Comparison of ENCODE assay signal across 13 cellular contexts in genomic region chr9:92504881-92505280, GRCh38. TPM values are rescaled to one million over a fixed set of nuclear protein-coding genes. Genes with fewer than 3 reads are reported as not detected.
DNase-seq lines count a peak whose midpoint lies in the region; TF ChIP-seq lines count a peak whose summit lies in the region.
"Had no signal": no experiment of that assay in that cellular context is flagged by ENCODE, and none has a peak within 500 bp of the region (broad histone marks: within the 10 kb centered on the region; RNA-seq: fewer than 3 reads in every experiment).

No MANE protein-coding gene starts in this region.

- no peak overlapping the region for H2BK15ac ChIP-seq in H9 (ENCODE audit: low read depth, low read length)

- H3K18ac ChIP-seq in H9 (ENCODE audit: insufficient read length, low read depth, low read length) = no peak overlapping the region

- no peak for TF ChIP-seq CTCF in esophagus squamous epithelium (IDR thresholded peaks at IDR 0.05)
- no peak for TF ChIP-seq CTCF in H9 (conservative IDR thresholded peaks at IDR 0.05)

- H3K9me3 ChIP-seq in SJSA1 (replicated peaks) (no peaks in the 10 kb centered on the region), esophagus squamous epithelium (no peaks in the 10 kb centered on the region), skeletal muscle tissue (ENCODE audit: control insufficient read depth in 3 of 3, low read length in 3 of 3) (no peaks in the 10 kb centered on the region), H9 (ENCODE audit: control insufficient read depth, low read depth, low read length) (no peaks in the 10 kb centered on the region)

- H4K5ac ChIP-seq in H9 (ENCODE audit: insufficient read length, low read depth, low read length) = no peak overlapping the region

- H3K23ac ChIP-seq in H9 (ENCODE audit: insufficient read length, low read depth, low read length) = no peak overlapping the region

- no peak overlapping the region for H2AK5ac ChIP-seq in H9 (ENCODE audit: insufficient read length, low read length)

- H2BK5ac ChIP-seq in H9 (ENCODE audit: insufficient read length, low read length) = no peak overlapping the region

- no peak overlapping the region for H3K4ac ChIP-seq in H9 (ENCODE audit: low read depth, low read length)

- H3K4me2 ChIP-seq in H9 (ENCODE audit: insufficient read depth, insufficient read length, low read length) = no peak overlapping the region
- H3K4me2 ChIP-seq: neural progenitor cell had no signal

- H3K56ac ChIP-seq in H9 (ENCODE audit: insufficient read length, low read depth, low read length) = no peak overlapping the region

- H3K4me3 Mint-ChIP-seq in H9 = no peak overlapping the region
- H3K4me3 Mint-ChIP-seq: neural progenitor cell; T-helper 1 cell treated with Interleukin-12 subunit alpha and Interleukin-12 subunit beta and Interleukin-4 antibody, amounts not matched to agents 30 μg/mL and 1 μg/mL, for 36 hours had no signal

- peak overlapping the region in 1 of 3 experiments; percentile 17; a peak in 2 of 7 replicates for H3K27ac Mint-ChIP-seq in H9
- H3K27ac Mint-ChIP-seq: neural progenitor cell; T-helper 1 cell treated with Interleukin-12 subunit alpha and Interleukin-12 subunit beta and Interleukin-4 antibody, amounts not matched to agents 30 μg/mL and 1 μg/mL, for 36 hours had no signal

- no peaks in the 10 kb centered on the region for H4K20me1 ChIP-seq in H9 (ENCODE audit: control insufficient read depth, insufficient read depth, insufficient read length)

- H3K4me1 ChIP-seq in SJSA1 (replicated peaks) (peaks cover 44% of the 10 kb centered on the region), esophagus squamous epithelium (peaks cover 4 to 73% (median 48%) of the 10 kb centered on the region in 3 donors), skeletal muscle tissue (ENCODE audit: control insufficient read depth in 3 of 3, insufficient read depth in 3 of 3, low read length in 3 of 3) (peaks cover 18 to 22% (median 20%) of the 10 kb centered on the region in 3 donors), H9 (ENCODE audit: insufficient read depth, low read length) (peaks cover 2% of the 10 kb centered on the region; the same call in 1 of the 2 replicates)
- H3K4me1 ChIP-seq: neural progenitor cell had no signal

- H3K79me1 ChIP-seq in H9 (ENCODE audit: insufficient read depth, low read depth, low read length, poor library complexity, severe bottlenecking) = no peaks in the 10 kb centered on the region

- no peaks in the 10 kb centered on the region for H3K36me3 Mint-ChIP-seq in H9 (ENCODE audit: insufficient read depth in 1 of 3, low read depth in 3 of 3)
- H3K36me3 Mint-ChIP-seq: neural progenitor cell had no signal

- H3K27me3 ChIP-seq in SJSA1 (replicated peaks) = no peaks in the 10 kb centered on the region
- no peaks in the 10 kb centered on the region for H3K27me3 ChIP-seq in esophagus squamous epithelium
- H3K27me3 ChIP-seq in skeletal muscle tissue (ENCODE audit: control insufficient read depth in 3 of 3, insufficient read depth in 3 of 3, low read length in 3 of 3) = no peaks in the 10 kb centered on the region
- no peaks in the 10 kb centered on the region for H3K27me3 ChIP-seq in H9 (ENCODE audit: insufficient read depth, low read length)
- H3K27me3 ChIP-seq: neural progenitor cell had no signal

- H2BK20ac ChIP-seq in H9 (ENCODE audit: low read depth, low read length, poor library complexity, severe bottlenecking) = no peak overlapping the region

- no peaks in the 10 kb centered on the region for H3K23me2 ChIP-seq in H9 (ENCODE audit: insufficient read length, low read depth, low read length, poor library complexity, severe bottlenecking)

- WGBS in esophagus squamous epithelium, 2 donors = 90 to 96% methylated on average over 2 of the region's 2 CpGs
- no CpG with 5 or more reads among the region's 2 CpGs for WGBS in H9 (ENCODE audit: extremely low coverage, insufficient read length, low lambda C conversion rate)

- DNase-seq in DMS79 (lab: John Stamatoyannopoulos, UW) (peak; percentile 15), SJSA1 (ENCODE audit: low read depth in 1 of 2, low spot score in 2 of 2) (no peak), esophagus squamous epithelium (lab: John Stamatoyannopoulos, UW) (no peak), occipital lobe (lab: John Stamatoyannopoulos, UW) (no peak), H9 (no peak), DMS153 treated with DMSO at 0.1 percent for 48 hours (lab: John Stamatoyannopoulos, UW; ENCODE audit: unreplicated experiment) (no peak), NCI-H2196 (lab: John Stamatoyannopoulos, UW; ENCODE audit: unreplicated experiment) (no peak)
- DNase-seq: activated CD4-positive, CD25-positive, alpha-beta regulatory T cell; activated effector memory CD4-positive, alpha-beta T cell treated with anti-CD3 and anti-CD28 coated beads, Interleukin-2, amount 50 U/mL, for 16 hours; NCI-H1105 had no signal

- H2BK120ac ChIP-seq in H9 (ENCODE audit: low read depth, low read length, poor library complexity, severe bottlenecking) = no peak overlapping the region

- H3K27me3 Mint-ChIP-seq in H9 (ENCODE audit: low read depth) = no peaks in the 10 kb centered on the region

- H3K4me3 ChIP-seq in SJSA1 (no peak overlapping the region), esophagus squamous epithelium (no peak overlapping the region), skeletal muscle tissue (ENCODE audit: low read length in 3 of 3) (no peak overlapping the region)
- H3K4me3 ChIP-seq: neural progenitor cell had no signal

- no peaks in the 10 kb centered on the region for H3K9me3 Mint-ChIP-seq in H9
- H3K9me3 Mint-ChIP-seq: neural progenitor cell; T-helper 1 cell treated with Interleukin-12 subunit alpha and Interleukin-12 subunit beta and Interleukin-4 antibody, amounts not matched to agents 30 μg/mL and 1 μg/mL, for 36 hours had no signal

- H3K27ac ChIP-seq in SJSA1 = peak overlapping the region; percentile 88
- peak overlapping the region in 3 of 4 donors; percentile 22 to 87 (median 83) for H3K27ac ChIP-seq in esophagus squamous epithelium
- H3K27ac ChIP-seq in skeletal muscle tissue (ENCODE audit: low read depth, low read length) = peak overlapping the region; percentile 37
- no peak overlapping the region for H3K27ac ChIP-seq in H9 (ENCODE audit: insufficient read length, low read depth, low read length)
- H3K27ac ChIP-seq: neural progenitor cell had no signal

- no peak overlapping the region for H2BK12ac ChIP-seq in H9 (ENCODE audit: insufficient read length, low read depth, low read length)

- no peaks in the 10 kb centered on the region for H3K79me2 ChIP-seq in H9 (ENCODE audit: insufficient read depth, low read length)

- no peak overlapping the region for H3K9ac ChIP-seq in skeletal muscle tissue (ENCODE audit: low read depth in 1 of 3, low read length in 3 of 3)
- H3K9ac ChIP-seq in H9 (ENCODE audit: extremely low read depth, insufficient read length, low read length) = no peak overlapping the region
- H3K9ac ChIP-seq: neural progenitor cell had no signal

- no peak overlapping the region for H4K8ac ChIP-seq in H9 (replicated peaks; ENCODE audit: insufficient read length, low read depth, low read length)

- H2AFZ ChIP-seq in H9 (ENCODE audit: low read length) = no peak overlapping the region
- H2AFZ ChIP-seq: neural progenitor cell had no signal

- H3T11ph ChIP-seq in H9 (ENCODE audit: low read length) = no peak overlapping the region

- H3K36me3 ChIP-seq in SJSA1 (no peaks in the 10 kb centered on the region), esophagus squamous epithelium (no peaks in the 10 kb centered on the region), skeletal muscle tissue (ENCODE audit: control insufficient read depth in 3 of 3, insufficient read depth in 3 of 3, low read length in 3 of 3) (peaks cover 0 to 1% (median 0%) of the 10 kb centered on the region in 3 donors)
- H3K36me3 ChIP-seq: neural progenitor cell had no signal

- intact Hi-C loops in esophagus squamous epithelium (cut with DNase I) = loop anchor here (10.0 kb wide), 1 partner anchor 90 kb away; no protein-coding TSS in a partner anchor

- TF ChIP-seq POLR2A in esophagus squamous epithelium (IDR thresholded peaks at IDR 0.05) = no peak

- H3K14ac ChIP-seq in H9 (ENCODE audit: insufficient read depth, low read length) = no peak overlapping the region

- no peak overlapping the region for H4K91ac ChIP-seq in H9 (ENCODE audit: insufficient read length, low read depth, low read length)

- peaks cover 10 to 16% of the 10 kb centered on the region in 2 experiments for H3K4me1 Mint-ChIP-seq in H9
- H3K4me1 Mint-ChIP-seq: neural progenitor cell had no signal

RNA-seq across cellular contexts. Expression of gene ASPN, which starts 22.6 kb away (rescaled TPM):
- total RNA-seq in SJSA1 (2014; rRNA removed; shearing (Covaris generic)) = not detected in 2 replicates
- total RNA-seq in esophagus squamous epithelium (1 to 10 TPM in 2 of 4 donors, under 1 TPM in 2; 0.34 to 7.4 (median 1.8) TPM), skeletal muscle tissue (213 TPM), occipital lobe (7.8 TPM), H9 (2021) (not detected in 2 replicates)

RNA-seq across cellular contexts. Expression of gene ECM2, which starts 30.9 kb away (rescaled TPM):
- 2.2 and 4.9 TPM in 2 replicates for total RNA-seq in SJSA1 (2014; rRNA removed; shearing (Covaris generic))
- 10 to 100 TPM in 1 of 4 donors, 1 to 10 TPM in 2, under 1 TPM in 1; 0.57 to 13.1 (median 3.5) TPM for total RNA-seq in esophagus squamous epithelium
- total RNA-seq in skeletal muscle tissue = 28.7 TPM
- 5.6 TPM for total RNA-seq in occipital lobe
- total RNA-seq in H9 (2021) = not detected in 2 replicates

Comparison
In these comparisons a context has a peak if more than half of its experiments do, and no peak if none do; other contexts are left out.
1. RNA of gene ASPN, which starts 22.6 kb away (total RNA-seq): 213 TPM in skeletal muscle tissue (single experiment); 7.8 TPM in occipital lobe (single experiment), 0.34 to 7.4 TPM in esophagus squamous epithelium, not detected in SJSA1 and not detected in H9; every median in the first group is over 10 times any median in the second.